In the genomic region with DNA sequence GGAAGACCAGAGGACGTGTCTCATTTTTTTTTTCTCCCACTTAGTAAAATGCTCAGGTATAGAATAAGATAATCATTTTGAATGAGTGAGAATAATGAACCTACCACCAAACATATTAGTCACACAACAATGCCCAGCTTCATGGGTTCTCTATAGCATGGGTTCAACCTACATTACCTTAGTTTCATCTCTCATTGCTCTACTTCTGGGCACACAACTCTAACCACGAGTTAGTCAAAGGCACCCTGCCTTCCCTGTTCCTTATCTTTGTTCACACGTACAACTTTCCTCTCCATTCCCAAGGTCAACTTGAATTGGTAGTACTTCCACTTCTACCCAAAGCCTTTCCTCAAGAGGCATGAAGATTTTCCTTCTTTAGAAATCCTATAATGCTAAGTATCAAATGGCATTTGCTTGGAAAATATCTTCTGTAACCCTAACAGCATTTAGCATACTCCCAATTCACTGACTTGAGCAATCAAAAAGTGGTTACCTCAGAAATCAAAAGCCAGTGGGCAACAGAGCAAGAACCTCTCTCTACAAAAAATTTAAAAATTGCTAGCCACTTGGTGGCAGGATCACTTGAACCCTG, we compare ENCODE assay signal across 18 cellular contexts. TPM values are rescaled to one million over a fixed set of nuclear protein-coding genes. Genes with fewer than 3 reads are reported as not detected.
A peak's percentile ranks its signal among the peaks of the same experiment; 100 is the strongest.
DNase-seq lines count a peak whose midpoint lies in the region; ATAC-seq and TF ChIP-seq lines count a peak whose summit lies in the region.
"Had no signal": no experiment of that assay in that cellular context is flagged by ENCODE, and none has a peak within 500 bp of the region (broad histone marks: within the 10 kb centered on the region; RNA-seq: fewer than 3 reads in every experiment).

No MANE protein-coding gene starts in this region.

- no peak for TF ChIP-seq CTCF in progenitor cell of endocrine pancreas (IDR thresholded peaks at IDR 0.05; ENCODE audit: unreplicated experiment)

- H4K20me1 ChIP-seq in GM23248 (ENCODE audit: insufficient read depth), result no peaks in the 10 kb centered on the region

- peak overlapping the region; percentile 51 for H3K27ac Mint-ChIP-seq in activated CD4-positive, alpha-beta T cell treated with anti-CD3 and anti-CD28 coated beads, Interleukin-2, amount 10 ng/mL, durations not matched to agents 24 days and 14 days
- H3K27ac Mint-ChIP-seq in activated CD4-positive, alpha-beta memory T cell treated with anti-CD3 and anti-CD28 coated beads for 36 hours, result peak overlapping the region; percentile 1
- H3K27ac Mint-ChIP-seq in memory B cell, result peak overlapping the region; percentile 10
- H3K27ac Mint-ChIP-seq in progenitor cell of endocrine pancreas, result no peak overlapping the region
- H3K27ac Mint-ChIP-seq: nephron progenitor cell had no signal

- H3K9me3 Mint-ChIP-seq in activated CD4-positive, alpha-beta T cell treated with anti-CD3 and anti-CD28 coated beads, Interleukin-2, amount 10 ng/mL, durations not matched to agents 24 days and 14 days, result peaks cover 11% of the 10 kb centered on the region
- no peaks in the 10 kb centered on the region for H3K9me3 Mint-ChIP-seq in activated CD4-positive, alpha-beta memory T cell treated with anti-CD3 and anti-CD28 coated beads for 36 hours
- H3K9me3 Mint-ChIP-seq in memory B cell (no peaks in the 10 kb centered on the region), progenitor cell of endocrine pancreas (ENCODE audit: low read depth) (no peaks in the 10 kb centered on the region)
- H3K9me3 Mint-ChIP-seq: central memory CD8-positive, alpha-beta T cell; nephron progenitor cell had no signal

- in situ Hi-C loops in GM23248 (cut with MboI), result no loop called here

- H3K9ac ChIP-seq in GM23248, result no peak overlapping the region

- no peak overlapping the region for H3K4me3 ChIP-seq in GM23248
- H3K4me3 ChIP-seq: heart right ventricle, upper lobe of left lung had no signal

- no peak for DNase-seq in activated CD4-positive, alpha-beta T cell treated with anti-CD3 and anti-CD28 coated beads, Interleukin-2, amount 10 ng/mL, durations not matched to agents 24 days and 14 days
- DNase-seq in activated CD4-positive, alpha-beta T cell treated with anti-CD3 and anti-CD28 coated beads, Interleukin-2, amount 50 U/mL, for 1 hour, result no peak
- no peak for DNase-seq in GM23248
- DNase-seq in activated CD4-positive, alpha-beta memory T cell treated with anti-CD3 and anti-CD28 coated beads for 36 hours, result no peak
- no peak for DNase-seq in memory B cell (ENCODE audit: low spot score in 2 of 2)
- DNase-seq in COR-L47 (lab: John Stamatoyannopoulos, UW), result no peak
- no peak for DNase-seq in progenitor cell of endocrine pancreas (ENCODE audit: low spot score, unreplicated experiment)
- DNase-seq in GM19240 (ENCODE audit: insufficient read length, low spot score), result no peak
- DNase-seq: activated T-cell treated with anti-CD3 and anti-CD28 coated beads for 4 hours; effector memory CD4-positive, alpha-beta T cell; heart right ventricle; mesendoderm; NCI-H1930; nephron progenitor cell; stimulated activated naive CD4-positive, alpha-beta T cell; upper lobe of left lung had no signal

- H3K4me2 ChIP-seq in GM23248 (ENCODE audit: unreplicated experiment), result no peak overlapping the region

- H3K4me1 Mint-ChIP-seq in activated CD4-positive, alpha-beta T cell treated with anti-CD3 and anti-CD28 coated beads, Interleukin-2, amount 10 ng/mL, durations not matched to agents 24 days and 14 days, result peaks cover 57% of the 10 kb centered on the region
- H3K4me1 Mint-ChIP-seq in activated CD4-positive, alpha-beta memory T cell treated with anti-CD3 and anti-CD28 coated beads for 36 hours (ENCODE audit: low read depth), result peaks cover 60% of the 10 kb centered on the region
- peaks cover 17% of the 10 kb centered on the region for H3K4me1 Mint-ChIP-seq in memory B cell
- H3K4me1 Mint-ChIP-seq in progenitor cell of endocrine pancreas (ENCODE audit: low read depth), result no peaks in the 10 kb centered on the region
- H3K4me1 Mint-ChIP-seq: nephron progenitor cell had no signal

- H3K27me3 Mint-ChIP-seq in activated CD4-positive, alpha-beta T cell treated with anti-CD3 and anti-CD28 coated beads, Interleukin-2, amount 10 ng/mL, durations not matched to agents 24 days and 14 days, result no peaks in the 10 kb centered on the region
- H3K27me3 Mint-ChIP-seq in activated CD4-positive, alpha-beta memory T cell treated with anti-CD3 and anti-CD28 coated beads for 36 hours, result no peaks in the 10 kb centered on the region
- H3K27me3 Mint-ChIP-seq in memory B cell, result no peaks in the 10 kb centered on the region
- no peaks in the 10 kb centered on the region for H3K27me3 Mint-ChIP-seq in progenitor cell of endocrine pancreas
- H3K27me3 Mint-ChIP-seq: central memory CD8-positive, alpha-beta T cell had no signal

- intact Hi-C loops in activated CD4-positive, alpha-beta T cell treated with anti-CD3 and anti-CD28 coated beads, Interleukin-2, amount 10 ng/mL, durations not matched to agents 24 days and 14 days (cut with micrococcal nuclease), result no loop called here
- intact Hi-C loops in activated CD4-positive, alpha-beta memory T cell treated with anti-CD3 and anti-CD28 coated beads for 36 hours (cut with micrococcal nuclease), result loop anchor here (1.0 kb wide), 1 partner anchor 20 kb away; no protein-coding TSS in a partner anchor

- H3K79me2 ChIP-seq in GM23248 (ENCODE audit: insufficient read depth), result peaks cover 96% of the 10 kb centered on the region

- POLR2A ChIA-PET in activated CD4-positive, alpha-beta memory T cell treated with anti-CD3 and anti-CD28 coated beads for 36 hours (lab: Charles Lee), result no interaction called here

- H3F3A ChIP-seq in GM23248 (ENCODE audit: insufficient read depth), result peaks cover 27% of the 10 kb centered on the region; the same call in 1 of the 2 replicates

- peaks cover 44% of the 10 kb centered on the region for H3K36me3 ChIP-seq in GM23248 (ENCODE audit: low read depth)

- no peak overlapping the region for H2AFZ ChIP-seq in GM23248

- H3K4me3 Mint-ChIP-seq in activated CD4-positive, alpha-beta T cell treated with anti-CD3 and anti-CD28 coated beads, Interleukin-2, amount 10 ng/mL, durations not matched to agents 24 days and 14 days, result no peak overlapping the region
- no peak overlapping the region for H3K4me3 Mint-ChIP-seq in activated CD4-positive, alpha-beta memory T cell treated with anti-CD3 and anti-CD28 coated beads for 36 hours
- H3K4me3 Mint-ChIP-seq in memory B cell (no peak overlapping the region), progenitor cell of endocrine pancreas (ENCODE audit: low read depth) (no peak overlapping the region)
- H3K4me3 Mint-ChIP-seq: central memory CD8-positive, alpha-beta T cell; nephron progenitor cell had no signal

- peaks cover 76% of the 10 kb centered on the region for H3K36me3 Mint-ChIP-seq in activated CD4-positive, alpha-beta T cell treated with anti-CD3 and anti-CD28 coated beads, Interleukin-2, amount 10 ng/mL, durations not matched to agents 24 days and 14 days (ENCODE audit: low read depth)
- H3K36me3 Mint-ChIP-seq in activated CD4-positive, alpha-beta memory T cell treated with anti-CD3 and anti-CD28 coated beads for 36 hours, result peaks cover 72% of the 10 kb centered on the region
- H3K36me3 Mint-ChIP-seq in memory B cell, result peaks cover 36% of the 10 kb centered on the region
- H3K36me3 Mint-ChIP-seq in progenitor cell of endocrine pancreas (ENCODE audit: insufficient read depth), result peaks cover 27% of the 10 kb centered on the region

- peaks cover 16% of the 10 kb centered on the region for H3K4me1 ChIP-seq in GM23248 (ENCODE audit: insufficient read depth)
- H3K4me1 ChIP-seq: upper lobe of left lung had no signal

- peak overlapping the region; percentile 76 for H3K27ac ChIP-seq in GM23248
- H3K27ac ChIP-seq: C4-2B, heart right ventricle, upper lobe of left lung had no signal

- no peaks in the 10 kb centered on the region for H3K27me3 ChIP-seq in GM23248 (replicated peaks; ENCODE audit: insufficient read depth)
- H3K27me3 ChIP-seq: heart right ventricle, upper lobe of left lung had no signal

- no peaks in the 10 kb centered on the region for H3K9me3 ChIP-seq in GM23248 (ENCODE audit: low read depth)
- H3K9me3 ChIP-seq: heart right ventricle, upper lobe of left lung had no signal

- no peaks in the 10 kb centered on the region for H3K9me2 ChIP-seq in GM23248 (ENCODE audit: insufficient read depth)

- WGBS in GM23248 (ENCODE audit: low coverage in 1 of 2, low lambda C conversion rate in 2 of 2, missing lambda C conversion rate in 2 of 2), 2 experiments, result 96 to 100% methylated on average over 3 of the region's 3 CpGs

- CTCF ChIA-PET in activated CD4-positive, alpha-beta memory T cell treated with anti-CD3 and anti-CD28 coated beads for 36 hours (lab: Charles Lee), result no interaction called here

- ATAC-seq in memory B cell (ENCODE audit: low read depth), result no peak

RNA-seq across cellular contexts. Expression of gene DEK, which starts 20.9 kb away (rescaled TPM):
- total RNA-seq in activated CD4-positive, alpha-beta T cell treated with anti-CD3 and anti-CD28 coated beads, Interleukin-2, amount 10 ng/mL, durations not matched to agents 24 days and 14 days, result 170 and 175 TPM in 2 replicates
- 90.3 and 101 TPM in 2 replicates for total RNA-seq in GM23248 (2014; rRNA removed; shearing (Covaris generic))
- 108 and 116 TPM in 2 replicates for polyA plus RNA-seq in GM23248 (2016; fragmentation: Nextera tagmentation; extraction: Ambion mirVana)
- 100 to 1,000 TPM; 180 to 182 TPM for total RNA-seq in activated CD4-positive, alpha-beta memory T cell treated with anti-CD3 and anti-CD28 coated beads for 36 hours
- 114 and 120 TPM in 2 replicates for total RNA-seq in progenitor cell of endocrine pancreas
